In genomic region chr12:5511644-5512584, GRCh38 we compare ENCODE assay signal across 8 cellular contexts.
A peak's percentile ranks its signal among the peaks of the same experiment; 100 is the strongest.
DNase-seq lines count a peak whose midpoint lies in the region; ATAC-seq, FAIRE-seq and TF ChIP-seq lines count a peak whose summit lies in the region.

No MANE protein-coding gene starts in this region.

- no peaks in the 10 kb centered on the region for H3K36me3 Mint-ChIP-seq in neural crest cell (ENCODE audit: low read depth)

- peak; percentile 68 for TF ChIP-seq CTCF in D721Med (IDR thresholded peaks at IDR 0.05; ENCODE audit: insufficient read depth, missing control alignments)
- TF ChIP-seq CTCF in LNCaP clone FGC (IDR thresholded peaks at IDR 0.05; ENCODE audit: control insufficient read depth, extremely low read depth, insufficient read depth) = peak; percentile 61
- peak; percentile 28 for TF ChIP-seq CTCF in epithelial cell of esophagus (IDR thresholded peaks at IDR 0.05; ENCODE audit: insufficient read depth, low read depth, low read length, missing control alignments)
- peak; percentile 52 for TF ChIP-seq CTCF in neural crest cell (conservative IDR thresholded peaks at IDR 0.05)

- H3K4me3 ChIP-seq in LNCaP clone FGC (ENCODE audit: low read depth, low read length) = no peak overlapping the region
- H3K4me3 ChIP-seq in epithelial cell of esophagus (ENCODE audit: low read length) = no peak overlapping the region
- H3K4me3 ChIP-seq in effector memory CD4-positive, alpha-beta T cell (ENCODE audit: insufficient read depth, low read depth, low read length, poor library complexity, severe bottlenecking) = no peak overlapping the region

- no peaks in the 10 kb centered on the region for H3K4me1 ChIP-seq in effector memory CD4-positive, alpha-beta T cell (ENCODE audit: control insufficient read depth, insufficient read depth, low read length, poor library complexity, severe bottlenecking)

- no peak for ATAC-seq in HG03378 (IDR thresholded peaks at IDR 0.05; ENCODE audit: unreplicated experiment)
- ATAC-seq in GM18505 (IDR thresholded peaks at IDR 0.05; ENCODE audit: unreplicated experiment) = no peak

- H3K27ac ChIP-seq in effector memory CD4-positive, alpha-beta T cell (ENCODE audit: insufficient read depth, low read length, poor library complexity, severe bottlenecking) = no peak overlapping the region

- no peak overlapping the region for H3K27ac Mint-ChIP-seq in neural crest cell (ENCODE audit: unreplicated experiment)

- H3K27me3 Mint-ChIP-seq in neural crest cell (ENCODE audit: low read depth) = peaks cover 27% of the 10 kb centered on the region

- H3K36me3 ChIP-seq in effector memory CD4-positive, alpha-beta T cell (ENCODE audit: control insufficient read depth, insufficient read depth, low read length) = no peaks in the 10 kb centered on the region

- no peak overlapping the region for H3K4me3 Mint-ChIP-seq in neural crest cell

- H3K4me1 Mint-ChIP-seq in neural crest cell = peaks cover 4% of the 10 kb centered on the region

- no peaks in the 10 kb centered on the region for H3K9me3 Mint-ChIP-seq in neural crest cell

- TF ChIP-seq POLR2A in GM18505 (IDR thresholded peaks at IDR 0.05; ENCODE audit: borderline replicate concordance, extremely low read depth, insufficient read depth, insufficient read length) = no peak

- no peak for DNase-seq in D721Med (ENCODE audit: insufficient read length, low spot score)
- DNase-seq in LNCaP clone FGC (ENCODE audit: low read depth) = no peak
- no peak for DNase-seq in epithelial cell of esophagus (ENCODE audit: low read depth)
- DNase-seq in neural crest cell (ENCODE audit: low read depth, low spot score) = peak; percentile 19
- DNase-seq in effector memory CD4-positive, alpha-beta T cell = no peak
- no peak for DNase-seq in activated naive CD4-positive, alpha-beta T cell (lab: John Stamatoyannopoulos, UW)

- no peak for FAIRE-seq in D721Med (lab: Jason Lieb, UNC)

- H3K27me3 ChIP-seq in effector memory CD4-positive, alpha-beta T cell (replicated peaks; ENCODE audit: control insufficient read depth, insufficient read depth, low read length, poor library complexity, severe bottlenecking) = no peaks in the 10 kb centered on the region

- H3K9me3 ChIP-seq in effector memory CD4-positive, alpha-beta T cell (ENCODE audit: control insufficient read depth, low read length) = no peaks in the 10 kb centered on the region
